In the genomic region with DNA sequence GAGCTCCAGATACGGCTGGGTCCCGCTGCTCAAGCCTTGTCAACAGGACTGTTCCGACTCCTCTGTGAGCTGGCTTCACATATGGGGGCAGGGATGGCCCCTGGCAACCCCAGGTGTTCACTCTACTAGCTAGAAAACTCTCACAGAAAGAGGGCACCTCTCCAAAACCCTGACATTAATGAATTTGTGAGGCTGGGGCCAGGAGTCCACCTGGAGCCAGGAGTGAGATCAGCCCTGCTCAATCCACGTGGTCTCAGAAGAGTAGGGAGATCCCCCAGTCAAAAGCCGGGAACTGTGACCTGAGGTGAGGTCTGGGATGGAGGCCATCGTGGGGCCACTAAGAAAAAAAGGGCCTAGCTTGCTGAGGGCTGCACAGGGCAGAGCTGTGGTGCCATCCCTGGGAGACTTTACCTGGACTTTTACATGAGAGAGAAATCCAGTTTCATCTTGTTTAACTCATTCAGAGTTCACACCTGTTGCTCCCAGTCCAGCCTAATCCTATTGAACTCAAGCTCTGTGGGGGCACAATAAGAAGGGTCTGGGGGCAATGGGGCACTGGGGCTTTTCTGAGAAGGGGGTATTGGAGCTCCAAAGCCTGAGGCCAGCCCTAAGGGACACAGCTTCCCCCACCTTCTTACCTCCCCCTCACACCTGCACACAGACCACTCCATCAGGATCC, we compare ENCODE assay signal across 27 cellular contexts.
"Had no signal": no experiment of that assay in that cellular context is flagged by ENCODE, and none has a peak within 500 bp of the region (broad histone marks: within the 10 kb centered on the region; RNA-seq: fewer than 3 reads in every experiment).

No MANE protein-coding gene starts in this region.

- H3K4me1 Mint-ChIP-seq: activated CD4-positive, alpha-beta T cell treated with anti-CD3 and anti-CD28 coated beads, Interleukin-2, amount 10 ng/mL, durations not matched to agents 24 days and 14 days; activated naive CD8-positive, alpha-beta T cell treated with anti-CD3 and anti-CD28 coated beads, Interleukin-2, amount 50 U/mL, for 24 hours; activated T-helper 17 cell treated with anti-CD3 and anti-CD28 coated beads, Interleukin-2, amount 50 U/mL, for 72 hours had no signal

- H3K27ac Mint-ChIP-seq: activated CD4-positive, alpha-beta T cell treated with anti-CD3 and anti-CD28 coated beads, Interleukin-2, amount 10 ng/mL, durations not matched to agents 24 days and 14 days; activated CD8-positive, alpha-beta T cell treated with anti-CD3 and anti-CD28 coated beads for 36 hours; activated naive CD4-positive, alpha-beta T cell treated with anti-CD3 and anti-CD28 coated beads for 36 hours; activated naive CD4-positive, alpha-beta T cell treated with anti-CD3 and anti-CD28 coated beads, Interleukin-2, amount 50 U/mL, for 72 hours; activated naive CD8-positive, alpha-beta T cell treated with anti-CD3 and anti-CD28 coated beads, Interleukin-2, amount 50 U/mL, for 24 hours; activated T-cell treated with anti-CD3 and anti-CD28 coated beads, Interleukin-2, amount 50 U/mL, for 72 hours; activated T-helper 17 cell treated with anti-CD3 and anti-CD28 coated beads, Interleukin-2, amount 50 U/mL, for 72 hours; T-helper 1 cell treated with Interleukin-12 subunit alpha and Interleukin-12 subunit beta and Interleukin-4 antibody, amounts not matched to agents 30 μg/mL and 1 μg/mL, for 36 hours; T-helper 2 cell treated with Interferon-gamma antibody and Interleukin-4, amounts not matched to agents 5 μg/mL and 100 μg/mL, for 36 hours had no signal

- H3K36me3 ChIP-seq: cardiac muscle cell had no signal

- H3K27me3 Mint-ChIP-seq: activated CD8-positive, alpha-beta T cell treated with anti-CD3 and anti-CD28 coated beads for 36 hours; activated T-helper 17 cell treated with anti-CD3 and anti-CD28 coated beads, Interleukin-2, amount 50 U/mL, for 72 hours had no signal

- H3K4me3 Mint-ChIP-seq: activated CD4-positive, alpha-beta T cell treated with anti-CD3 and anti-CD28 coated beads, Interleukin-2, amount 10 ng/mL, durations not matched to agents 24 days and 14 days; activated CD8-positive, alpha-beta T cell treated with anti-CD3 and anti-CD28 coated beads for 36 hours; activated naive CD4-positive, alpha-beta T cell treated with anti-CD3 and anti-CD28 coated beads for 36 hours; activated naive CD8-positive, alpha-beta T cell treated with anti-CD3 and anti-CD28 coated beads, Interleukin-2, amount 50 U/mL, for 24 hours; activated T-cell treated with anti-CD3 and anti-CD28 coated beads, Interleukin-2, amount 50 U/mL, for 72 hours; activated T-helper 17 cell treated with anti-CD3 and anti-CD28 coated beads, Interleukin-2, amount 50 U/mL, for 72 hours; T-helper 1 cell treated with Interleukin-12 subunit alpha and Interleukin-12 subunit beta and Interleukin-4 antibody, amounts not matched to agents 30 μg/mL and 1 μg/mL, for 36 hours; T-helper 2 cell treated with Interferon-gamma antibody and Interleukin-4, amounts not matched to agents 5 μg/mL and 100 μg/mL, for 36 hours had no signal

- H3K27me3 ChIP-seq: cardiac muscle cell had no signal

- H2AFZ ChIP-seq: PC-9 had no signal

- H3K9ac ChIP-seq: KMS-11 had no signal

- DNase-seq: activated CD4-positive, alpha-beta T cell treated with anti-CD3 and anti-CD28 coated beads, Interleukin-2, amount 10 ng/mL, durations not matched to agents 24 days and 14 days; activated CD4-positive, alpha-beta T cell treated with anti-CD3 and anti-CD28 coated beads, Interleukin-2, amount 50 U/mL, for 4 hours; activated CD8-positive, alpha-beta T cell treated with anti-CD3 and anti-CD28 coated beads for 36 hours; activated gamma-delta T cell treated with Interleukin-2 at 50 U/mL for 16 hours; activated naive CD4-positive, alpha-beta T cell treated with anti-CD3 and anti-CD28 coated beads for 36 hours; activated naive CD8-positive, alpha-beta T cell treated with anti-CD3 and anti-CD28 coated beads, Interleukin-2, amount 50 U/mL, for 24 hours; activated T-cell treated with anti-CD3 and anti-CD28 coated beads, Interleukin-2, amount 50 U/mL, for 1 hour; activated T-cell treated with anti-CD3 and anti-CD28 coated beads, Interleukin-2, amount 50 U/mL, for 72 hours; MM.1S; MV-4-11; NCI-H1092; NCI-H187 treated with DMSO at 0.1 percent for 48 hours; NCI-H2081; NCI-H226; NCI-H446 treated with DMSO at 0.1 percent for 48 hours; NCI-H524; NCI-H69; NCI-H82; NK-92 treated with Interleukin-12 subunit alpha and Interleukin-12 subunit beta, amount 100 ng/mL, for 24 hours; PC-9; Right ventricle myocardium superior had no signal

- H3K4me3 ChIP-seq: cardiac muscle cell, PC-9 had no signal

- H3K27ac ChIP-seq: cardiac muscle cell, KMS-11, PC-9 had no signal

- ATAC-seq: activated CD8-positive, alpha-beta T cell treated with anti-CD3 and anti-CD28 coated beads for 36 hours; activated naive CD4-positive, alpha-beta T cell treated with anti-CD3 and anti-CD28 coated beads, Interleukin-2, amount 50 U/mL, for 72 hours; activated T-cell treated with anti-CD3 and anti-CD28 coated beads, Interleukin-2, amount 50 U/mL, for 72 hours; activated T-helper 17 cell treated with anti-CD3 and anti-CD28 coated beads, Interleukin-2, amount 50 U/mL, for 72 hours had no signal

- H3K4me2 ChIP-seq: KMS-11, PC-9 had no signal

- H3K36me3 Mint-ChIP-seq: activated naive CD4-positive, alpha-beta T cell treated with anti-CD3 and anti-CD28 coated beads, Interleukin-2, amount 50 U/mL, for 72 hours had no signal

- H3K9me3 Mint-ChIP-seq: activated CD4-positive, alpha-beta T cell treated with anti-CD3 and anti-CD28 coated beads, Interleukin-2, amount 10 ng/mL, durations not matched to agents 24 days and 14 days; activated CD8-positive, alpha-beta T cell treated with anti-CD3 and anti-CD28 coated beads for 36 hours; activated naive CD4-positive, alpha-beta T cell treated with anti-CD3 and anti-CD28 coated beads for 36 hours; activated naive CD4-positive, alpha-beta T cell treated with anti-CD3 and anti-CD28 coated beads, Interleukin-2, amount 50 U/mL, for 72 hours; activated naive CD8-positive, alpha-beta T cell treated with anti-CD3 and anti-CD28 coated beads, Interleukin-2, amount 50 U/mL, for 24 hours; activated T-cell treated with anti-CD3 and anti-CD28 coated beads, Interleukin-2, amount 50 U/mL, for 72 hours; activated T-helper 17 cell treated with anti-CD3 and anti-CD28 coated beads, Interleukin-2, amount 50 U/mL, for 72 hours; T-helper 1 cell treated with Interleukin-12 subunit alpha and Interleukin-12 subunit beta and Interleukin-4 antibody, amounts not matched to agents 30 μg/mL and 1 μg/mL, for 36 hours; T-helper 2 cell treated with Interferon-gamma antibody and Interleukin-4, amounts not matched to agents 5 μg/mL and 100 μg/mL, for 36 hours had no signal
